Comparison of ENCODE assay signal across 16 cellular contexts in the genomic region with DNA sequence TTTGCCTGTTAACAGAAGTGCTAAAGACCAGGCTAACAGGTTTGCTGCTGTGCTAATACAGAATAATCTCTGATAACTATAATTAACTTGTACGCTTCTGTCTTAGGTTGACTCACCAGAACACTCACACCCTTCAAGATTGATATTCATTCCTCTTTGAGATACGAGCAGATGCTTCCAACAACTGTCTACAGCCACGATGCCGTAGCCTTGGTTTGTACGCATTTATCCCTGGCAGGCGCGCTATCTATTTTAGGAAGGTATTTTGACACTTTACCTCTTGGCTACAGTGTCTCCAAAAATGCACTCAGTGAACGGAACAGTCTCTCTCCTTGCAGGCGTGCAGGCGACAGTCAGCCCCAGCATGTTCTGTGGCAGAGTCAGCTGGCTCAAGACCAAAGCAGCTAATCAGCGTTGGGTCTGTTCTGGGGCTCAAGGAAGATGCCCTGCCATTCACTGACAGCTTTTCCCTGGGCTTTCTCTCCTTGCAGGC.
DNase-seq lines count a peak whose midpoint lies in the region; ATAC-seq and TF ChIP-seq lines count a peak whose summit lies in the region.
"Had no signal": no experiment of that assay in that cellular context is flagged by ENCODE, and none has a peak within 500 bp of the region (broad histone marks: within the 10 kb centered on the region; RNA-seq: fewer than 3 reads in every experiment).

No MANE protein-coding gene starts in this region.

- 19 to 24% methylated on average over 11 of the region's 11 CpGs for WGBS in testis, 2 donors

- no peaks in the 10 kb centered on the region for H3K27me3 ChIP-seq in testis
- H3K27me3 ChIP-seq: stomach had no signal

- no peaks in the 10 kb centered on the region for H3K27me3 Mint-ChIP-seq in mesothelial cell of epicardium (ENCODE audit: low read depth)
- H3K27me3 Mint-ChIP-seq: activated CD4-positive, alpha-beta T cell treated with anti-CD3 and anti-CD28 coated beads for 36 hours; activated naive CD8-positive, alpha-beta T cell treated with anti-CD3 and anti-CD28 coated beads, Interleukin-2, amount 50 U/mL, for 24 hours; dendritic cell treated with granulocyte-macrophage colony-stimulating factor and Interleukin-4, amounts not matched to agents 40 ng/mL and 50 ng/mL, for 4 days had no signal

- H3K9me3 Mint-ChIP-seq in mesothelial cell of epicardium, result peaks cover 4% of the 10 kb centered on the region
- H3K9me3 Mint-ChIP-seq: activated naive CD8-positive, alpha-beta T cell treated with anti-CD3 and anti-CD28 coated beads, Interleukin-2, amount 50 U/mL, for 24 hours; dendritic cell treated with granulocyte-macrophage colony-stimulating factor and Interleukin-4, amounts not matched to agents 40 ng/mL and 50 ng/mL, for 4 days; HFFc6 had no signal

- TF ChIP-seq CTCF in mesothelial cell of epicardium (IDR thresholded peaks at IDR 0.05; ENCODE audit: unreplicated experiment), result no peak
- no peak for TF ChIP-seq CTCF in testis (IDR thresholded peaks at IDR 0.05)

- TF ChIP-seq POLR2A in testis (IDR thresholded peaks at IDR 0.05), result no peak

- no peak overlapping the region for H3K27ac ChIP-seq in testis
- H3K27ac ChIP-seq: 22Rv1, stomach had no signal

- H3K4me1 Mint-ChIP-seq in mesothelial cell of epicardium, result peaks cover 50% of the 10 kb centered on the region
- H3K4me1 Mint-ChIP-seq: activated CD4-positive, alpha-beta T cell treated with anti-CD3 and anti-CD28 coated beads for 36 hours; activated naive CD8-positive, alpha-beta T cell treated with anti-CD3 and anti-CD28 coated beads, Interleukin-2, amount 50 U/mL, for 24 hours had no signal

- no peaks in the 10 kb centered on the region for H3K4me1 ChIP-seq in testis

- no peak overlapping the region for H3K27ac Mint-ChIP-seq in mesothelial cell of epicardium
- H3K27ac Mint-ChIP-seq: activated CD4-positive, alpha-beta T cell treated with anti-CD3 and anti-CD28 coated beads for 36 hours; activated naive CD8-positive, alpha-beta T cell treated with anti-CD3 and anti-CD28 coated beads, Interleukin-2, amount 50 U/mL, for 24 hours; dendritic cell treated with granulocyte-macrophage colony-stimulating factor and Interleukin-4, amounts not matched to agents 40 ng/mL and 50 ng/mL, for 4 days; HFFc6 had no signal

- H3K36me3 Mint-ChIP-seq in mesothelial cell of epicardium, result no peaks in the 10 kb centered on the region

- no peak overlapping the region for H3K4me3 ChIP-seq in testis
- H3K4me3 ChIP-seq: stomach had no signal

- H3K4me3 Mint-ChIP-seq in mesothelial cell of epicardium, result peak overlapping the region; percentile 4
- H3K4me3 Mint-ChIP-seq: activated CD4-positive, alpha-beta T cell treated with anti-CD3 and anti-CD28 coated beads for 36 hours; activated naive CD8-positive, alpha-beta T cell treated with anti-CD3 and anti-CD28 coated beads, Interleukin-2, amount 50 U/mL, for 24 hours; dendritic cell treated with granulocyte-macrophage colony-stimulating factor and Interleukin-4, amounts not matched to agents 40 ng/mL and 50 ng/mL, for 4 days; HFFc6 had no signal

- ATAC-seq in esophagus mucosa, result peak; percentile 78
- ATAC-seq in left lobe of liver, result no peak
- ATAC-seq: activated CD4-positive, alpha-beta T cell treated with anti-CD3 and anti-CD28 coated beads for 36 hours; activated naive CD8-positive, alpha-beta T cell treated with anti-CD3 and anti-CD28 coated beads, Interleukin-2, amount 50 U/mL, for 24 hours; Panc1 had no signal

- DNase-seq in DMS 273 (lab: John Stamatoyannopoulos, UW; ENCODE audit: unreplicated experiment) (peak; percentile 25), DMS 273 treated with DMSO at 0.1 percent for 48 hours (lab: John Stamatoyannopoulos, UW) (no peak), mesothelial cell of epicardium (ENCODE audit: low spot score in 2 of 2, unreplicated experiment in 2 of 2) (no peak), testis (peak; percentile 31), T-helper 2 cell (no peak), left lobe of liver (ENCODE audit: low spot score) (no peak), GM03348 (ENCODE audit: low spot score) (no peak)
- DNase-seq: activated CD4-positive, alpha-beta T cell treated with anti-CD3 and anti-CD28 coated beads for 36 hours; activated naive CD8-positive, alpha-beta T cell treated with anti-CD3 and anti-CD28 coated beads, Interleukin-2, amount 50 U/mL, for 24 hours; HFFc6; stomach; T-helper 1 cell had no signal

- H3K36me3 ChIP-seq in testis (ENCODE audit: low read depth, missing control alignments), result no peaks in the 10 kb centered on the region
- H3K36me3 ChIP-seq: stomach had no signal

- intact Hi-C loops in testis (cut with DNase I; ENCODE audit: low total_unique reads), result no loop called here

- no peaks in the 10 kb centered on the region for H3K9me3 ChIP-seq in testis
- H3K9me3 ChIP-seq: stomach had no signal

Comparison
In these comparisons a context has a peak if more than half of its experiments do, and no peak if none do; other contexts are left out.
1. DNase-seq: peak in DMS 273 (single experiment) and testis (single experiment); none in DMS 273 treated with DMSO at 0.1 percent for 48 hours (single experiment), mesothelial cell of epicardium (0 of 2), T-helper 2 cell (0 of 5), left lobe of liver (single experiment) and GM03348 (single experiment).